ENCODE assay signal across 8 cellular contexts in the genomic region with DNA sequence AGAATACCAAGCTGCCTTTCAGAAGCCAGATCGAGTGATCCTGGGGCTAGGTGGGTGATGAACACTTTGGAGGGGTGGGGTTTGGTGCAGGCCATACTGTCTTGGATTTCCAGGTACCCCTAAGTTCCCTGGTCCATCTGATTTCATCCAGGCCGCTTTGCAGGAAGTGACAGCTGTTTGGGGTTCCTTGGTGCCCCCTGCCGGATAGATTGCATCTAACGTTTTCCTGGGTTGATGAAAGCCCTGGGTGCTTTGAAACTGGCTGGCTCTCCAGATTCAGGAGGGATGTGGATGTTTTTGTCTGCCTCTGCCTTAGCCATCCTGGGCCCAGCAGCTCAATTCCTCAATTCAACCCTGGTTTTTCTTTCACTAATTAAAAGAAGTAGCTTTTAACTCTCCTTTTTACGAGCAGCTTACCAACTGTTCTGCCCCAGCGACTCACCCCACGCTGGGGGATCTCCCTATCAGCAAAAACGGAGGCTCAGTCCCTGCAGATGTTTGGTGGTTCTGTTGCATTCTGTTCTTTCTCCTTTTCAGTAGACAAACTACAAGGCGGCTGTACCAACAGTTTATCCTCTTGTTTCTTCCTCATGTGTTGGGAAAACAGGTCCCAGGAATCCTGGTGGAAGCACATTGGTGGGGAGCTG. TPM values are rescaled to one million over a fixed set of nuclear protein-coding genes. Genes with fewer than 3 reads are reported as not detected.
DNase-seq lines count a peak whose midpoint lies in the region; ATAC-seq and TF ChIP-seq lines count a peak whose summit lies in the region.

No MANE protein-coding gene starts in this region.

- no peaks in the 10 kb centered on the region for H3K9me3 ChIP-seq in ectodermal cell (ENCODE audit: control insufficient read depth, low read length)

- H3K4me1 ChIP-seq in ectodermal cell (ENCODE audit: control insufficient read depth, insufficient read depth, low read length): peaks cover 36% of the 10 kb centered on the region

- ATAC-seq in GM18861 (IDR thresholded peaks at IDR 0.05; ENCODE audit: unreplicated experiment): peak; percentile 70
- peak; percentile 75 for ATAC-seq in HG03103 (IDR thresholded peaks at IDR 0.05; ENCODE audit: low read depth, unreplicated experiment)

- no peaks in the 10 kb centered on the region for H3K27me3 ChIP-seq in ectodermal cell (ENCODE audit: control insufficient read depth, insufficient read depth, low read length, poor library complexity, severe bottlenecking)

- H3K36me3 ChIP-seq in ectodermal cell (ENCODE audit: control insufficient read depth, insufficient read depth, low read length): peaks cover 4% of the 10 kb centered on the region

- peak overlapping the region; percentile 36 for H3K27ac ChIP-seq in ectodermal cell (ENCODE audit: insufficient read depth, low read depth, low read length, poor library complexity, severe bottlenecking)

- no peak overlapping the region for H3K4me3 ChIP-seq in ectodermal cell (ENCODE audit: insufficient read depth, low read depth, low read length)

- DNase-seq in AG09319 (ENCODE audit: extremely low read depth, low read depth) (peak; percentile 25), NCI-H510A (lab: John Stamatoyannopoulos, UW) (peak; percentile 46), lung microvascular endothelial cell (ENCODE audit: low read depth in 2 of 2) (peak; percentile 72 to 74)
- DNase-seq in activated CD4-positive, alpha-beta T cell treated with anti-CD3 and anti-CD28 coated beads, Interleukin-2, amount 50 U/mL, for 4 hours: peak; percentile 65 to 70
- DNase-seq in stimulated activated CD8-positive, alpha-beta memory T cell treated with anti-CD3 and anti-CD28 coated beads, Interleukin-15, amount 100 ng/mL, for 24 hours (ENCODE audit: low read depth): peak; percentile 23

- WGBS in ectodermal cell, 2 experiments: 45 to 49% methylated on average over 9 of the region's 9 CpGs

- TF ChIP-seq CTCF in AG09319 (IDR thresholded peaks at IDR 0.05; ENCODE audit: low read depth, low read length): peak; percentile 81

RNA-seq across cellular contexts. Expression of gene ARHGEF4, which starts 37.1 kb away (rescaled TPM):
- polyA plus RNA-seq in ectodermal cell (2013, experiment 1 of 4): 29.6 TPM
- 30.9 TPM for polyA plus RNA-seq in ectodermal cell (2013, experiment 2 of 4)
- polyA plus RNA-seq in ectodermal cell (2013, experiment 3 of 4): 33.0 TPM
- 34.5 TPM for polyA plus RNA-seq in ectodermal cell (2013, experiment 4 of 4)
- under 0.01 and 2.2 TPM in 2 replicates for total RNA-seq in lung microvascular endothelial cell

Comparison
In these comparisons a context has a peak if more than half of its experiments do, and no peak if none do; other contexts are left out.
1. DNase-seq: peak in every context shown above with its lines; median percentile 73 in lung microvascular endothelial cell; 68 in activated CD4-positive, alpha-beta T cell treated with anti-CD3 and anti-CD28 coated beads, Interleukin-2, amount 50 U/mL, for 4 hours; 46 in NCI-H510A; 25 in AG09319; 23 in stimulated activated CD8-positive, alpha-beta memory T cell treated with anti-CD3 and anti-CD28 coated beads, Interleukin-15, amount 100 ng/mL, for 24 hours.